18 cellular contexts compared by ENCODE assay signal in the genomic region with DNA sequence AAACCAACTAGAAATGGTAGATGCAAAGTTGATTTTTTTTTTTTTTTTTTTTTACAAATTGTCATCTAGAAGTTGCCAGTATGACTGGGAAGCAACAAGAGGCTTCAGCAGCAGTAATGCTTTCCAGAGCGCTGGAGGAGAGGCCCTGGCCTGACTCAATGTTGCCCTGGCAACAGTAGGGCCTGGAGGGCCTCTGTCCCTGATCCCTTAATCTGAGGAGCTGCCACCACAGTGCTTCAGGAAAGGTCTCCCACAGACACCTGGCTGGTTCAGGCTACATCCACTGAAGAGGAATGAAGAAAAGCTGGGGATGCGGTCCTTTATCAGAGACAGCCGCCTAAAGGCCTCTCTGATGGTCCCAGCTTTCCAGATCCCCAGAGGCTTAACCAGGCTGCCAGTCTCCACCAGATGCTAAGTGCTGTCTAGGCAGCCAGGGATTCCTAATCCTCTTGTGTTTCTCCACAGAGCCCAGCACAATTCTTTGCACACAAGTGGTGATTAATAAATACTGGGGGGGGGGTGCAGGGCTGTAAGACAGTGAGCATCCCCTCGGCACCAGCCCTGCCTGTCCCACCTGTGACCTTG. TPM values are rescaled to one million over a fixed set of nuclear protein-coding genes. Genes with fewer than 3 reads are reported as not detected.
A peak's percentile ranks its signal among the peaks of the same experiment; 100 is the strongest.
DNase-seq lines count a peak whose midpoint lies in the region; ATAC-seq, FAIRE-seq and TF ChIP-seq lines count a peak whose summit lies in the region.
"Had no signal": no experiment of that assay in that cellular context is flagged by ENCODE, and none has a peak within 500 bp of the region (broad histone marks: within the 10 kb centered on the region; RNA-seq: fewer than 3 reads in every experiment).

No MANE protein-coding gene starts in this region.

- TF ChIP-seq EP300 in K562 (IDR thresholded peaks at IDR 0.05; ENCODE audit: low read length): no peak
- TF ChIP-seq EP300 in HepG2 (IDR thresholded peaks at IDR 0.05; ENCODE audit: low read depth in 2 of 2, low read length in 2 of 2): no peak
- TF ChIP-seq EP300 in HepG2 (CRISPR knock-in tag; IDR thresholded peaks at IDR 0.05; ENCODE audit: borderline replicate concordance): no peak

- peaks cover 2% of the 10 kb centered on the region for H3K27me3 Mint-ChIP-seq in neural progenitor cell (ENCODE audit: insufficient read depth, low read depth)
- H3K27me3 Mint-ChIP-seq: IgD-negative memory B cell had no signal

- 61% methylated on average over 4 of the region's 4 CpGs for WGBS in K562 (ENCODE audit: insufficient coverage, low coverage, missing lambda C conversion rate)
- 91% methylated on average over 4 of the region's 4 CpGs for WGBS in HepG2 (ENCODE audit: low lambda C conversion rate)

- ATAC-seq in K562 (no peak), HepG2 (no peak)
- ATAC-seq: HCT116 had no signal

- no peaks in the 10 kb centered on the region for H3K9me1 ChIP-seq in K562 (ENCODE audit: control insufficient read depth, insufficient read depth, low read length)

- H3K79me2 ChIP-seq in K562 (ENCODE audit: control insufficient read depth, insufficient read depth, low read length) (no peaks in the 10 kb centered on the region), neural progenitor cell (ENCODE audit: low read depth) (no peaks in the 10 kb centered on the region), HepG2 (ENCODE audit: insufficient read depth, low read length) (no peaks in the 10 kb centered on the region)

- FAIRE-seq in D721Med (lab: Jason Lieb, UNC): peak; percentile 69
- no peak for FAIRE-seq in K562 (lab: Jason Lieb, UNC)
- FAIRE-seq in HepG2 (lab: Jason Lieb, UNC): no peak
- FAIRE-seq: GM19239, RCC 7860 had no signal

- no peak overlapping the region for H3K4me3 ChIP-seq in K562
- H3K4me3 ChIP-seq in neural progenitor cell: no peak overlapping the region
- H3K4me3 ChIP-seq in HepG2 (replicated peaks in 1 of 3; ENCODE audit: insufficient read depth in 1 of 3, low read depth in 2 of 3, low read length in 3 of 3): no peak overlapping the region

- H3K36me3 ChIP-seq in K562 (ENCODE audit: control insufficient read depth, insufficient read depth, low read length) (peaks cover 12% of the 10 kb centered on the region; the same call in 1 of the 3 replicates), neural progenitor cell (no peaks in the 10 kb centered on the region), HepG2 (replicated peaks in 1 of 2; ENCODE audit: control insufficient read depth in 1 of 2, insufficient read depth in 2 of 2, low read length in 2 of 2) (peaks cover 5 to 6% of the 10 kb centered on the region in 2 experiments; a peak in 2 of 5 replicates)

- H3K27ac ChIP-seq in K562 (ENCODE audit: extremely low read depth, low read depth, low read length) (no peak overlapping the region), neural progenitor cell (no peak overlapping the region), HepG2 (ENCODE audit: extremely low read length, insufficient read depth, low read length) (no peak overlapping the region)
- H3K27ac ChIP-seq: C4-2B had no signal

- no peak overlapping the region for H3K4me3 Mint-ChIP-seq in neural progenitor cell

- H3K36me3 Mint-ChIP-seq in neural progenitor cell: peaks cover 19% of the 10 kb centered on the region
- H3K36me3 Mint-ChIP-seq: IgD-negative memory B cell had no signal

- H3K27me3 ChIP-seq in K562 (ENCODE audit: control insufficient read depth in 2 of 2, insufficient read depth in 2 of 2, low read length in 2 of 2) (no peaks in the 10 kb centered on the region), neural progenitor cell (peaks cover 8% of the 10 kb centered on the region), HepG2 (ENCODE audit: control insufficient read depth in 1 of 2, insufficient read depth in 2 of 2, low read length in 2 of 2) (no peaks in the 10 kb centered on the region)

- no peak for TF ChIP-seq POLR2A in K562 (conservative IDR thresholded peaks at IDR 0.05)
- TF ChIP-seq POLR2A in HepG2 (IDR thresholded peaks at IDR 0.05; ENCODE audit: insufficient read depth in 1 of 2, low read depth in 2 of 2, low read length in 2 of 2): no peak

- in situ Hi-C loops in K562 (cut with MboI) (no loop called here), HepG2 (cut with HindIII; ENCODE audit: extremely low pct_ligation_motif_present, low pct_unique_long_range_greater_than_20kb) (no loop called here)

- no peak overlapping the region for H2AFZ ChIP-seq in K562 (ENCODE audit: low read depth, low read length)
- H2AFZ ChIP-seq in neural progenitor cell (replicated peaks): no peak overlapping the region
- H2AFZ ChIP-seq in HepG2 (ENCODE audit: low read length): no peak overlapping the region

- TF ChIP-seq CTCF in D721Med (IDR thresholded peaks at IDR 0.05; ENCODE audit: insufficient read depth, missing control alignments): no peak
- TF ChIP-seq CTCF in K562 (IDR thresholded peaks at IDR 0.05 in 2 of 3, conservative IDR thresholded peaks at IDR 0.05 in 1 of 3; ENCODE audit: insufficient read depth in 2 of 3, low read depth in 1 of 3, low read length in 3 of 3): no peak
- TF ChIP-seq CTCF in neural progenitor cell (IDR thresholded peaks at IDR 0.05): no peak
- no peak for TF ChIP-seq CTCF in HepG2 (CRISPR knock-in tag; IDR thresholded peaks at IDR 0.05)

- H3K4me1 Mint-ChIP-seq in neural progenitor cell: peaks cover 17% of the 10 kb centered on the region

- no peak overlapping the region for H3K27ac Mint-ChIP-seq in neural progenitor cell
- H3K27ac Mint-ChIP-seq: IgD-negative memory B cell had no signal

- H3F3A ChIP-seq in neural progenitor cell (ENCODE audit: low read depth): peaks cover 26% of the 10 kb centered on the region

- H3K9ac ChIP-seq in K562 (ENCODE audit: insufficient read depth in 1 of 2, low read depth in 2 of 2, low read length in 2 of 2) (peak overlapping the region in 1 of 2 experiments; percentile 37; a peak in 1 of 4 replicates), neural progenitor cell (no peak overlapping the region), HepG2 (ENCODE audit: insufficient read depth, low read depth, low read length) (no peak overlapping the region)

- CTCF ChIA-PET in K562 (lab: Yijun Ruan, JAX; ENCODE audit: low intra/inter-chr PET ratio): no interaction called here
- CTCF ChIA-PET in HepG2 (lab: Yijun Ruan, JAX; ENCODE audit: low intra/inter-chr PET ratio, low total read pairs): no interaction called here

- BruUV-seq in K562 (replicated peaks; lab: Mats Ljungman, UMichigan): no TSS peak
- BruUV-seq in HepG2 (replicated peaks; lab: Mats Ljungman, UMichigan): no TSS peak

- H3K9me3 ChIP-seq in K562 (replicated peaks; ENCODE audit: control insufficient read depth, insufficient read depth, low read depth, low read length) (no peaks in the 10 kb centered on the region), neural progenitor cell (ENCODE audit: low read depth) (no peaks in the 10 kb centered on the region), HepG2 (ENCODE audit: low read length) (no peaks in the 10 kb centered on the region)

- H3K9me3 Mint-ChIP-seq in neural progenitor cell: no peaks in the 10 kb centered on the region
- H3K9me3 Mint-ChIP-seq: IgD-negative memory B cell had no signal

- TF ChIP-seq RAD21 in K562 (CRISPR knock-in tag; conservative IDR thresholded peaks at IDR 0.05 in 1 of 2, IDR thresholded peaks at IDR 0.05 in 1 of 2): no peak
- no peak for TF ChIP-seq RAD21 in HepG2 (CRISPR knock-in tag; IDR thresholded peaks at IDR 0.05)

- POLR2A ChIA-PET in K562 (lab: Yijun Ruan, JAX): interaction anchor here (1.0 to 1.2 kb wide), 2 partner anchors 66 to 280 kb away, joined by 3 to 5 read pairs; a partner anchor contains a TSS
- POLR2A ChIA-PET in HepG2 (lab: Yijun Ruan, JAX): no interaction called here

- intact Hi-C loops in K562 (cut with micrococcal nuclease): loop anchor here (10.0 kb wide), 1 partner anchor 198 kb away; no protein-coding TSS in a partner anchor
- intact Hi-C loops in HepG2 (cut with micrococcal nuclease; ENCODE audit: unreplicated experiment): no loop called here

- H4K20me1 ChIP-seq in K562 (replicated peaks; ENCODE audit: control insufficient read depth, insufficient read depth, low read length) (no peaks in the 10 kb centered on the region), neural progenitor cell (ENCODE audit: low read depth) (peaks cover 10% of the 10 kb centered on the region), HepG2 (ENCODE audit: insufficient read depth, low read length) (no peaks in the 10 kb centered on the region)

- H3K4me2 ChIP-seq in K562 (ENCODE audit: insufficient read depth, low read length) (no peak overlapping the region), neural progenitor cell (no peak overlapping the region), HepG2 (ENCODE audit: low read depth, low read length) (no peak overlapping the region)

- peak; percentile 37 for DNase-seq in D721Med (ENCODE audit: insufficient read length, low spot score)
- peak; percentile 7 for DNase-seq in NCI-H69 (lab: John Stamatoyannopoulos, UW)
- DNase-seq in K562 (ENCODE audit: extremely low read depth in 1 of 4, low spot score in 3 of 4): no peak
- peak; percentile 67 for DNase-seq in neural progenitor cell (ENCODE audit: low spot score)
- no peak for DNase-seq in effector CD8-positive, alpha-beta T cell (lab: John Stamatoyannopoulos, UW)
- no peak for DNase-seq in HepG2 (ENCODE audit: low spot score)
- DNase-seq in NK-92 treated with Interleukin-12 subunit alpha and Interleukin-12 subunit beta, amount 100 ng/mL, for 24 hours (lab: John Stamatoyannopoulos, UW): no peak
- DNase-seq: DMS79, GDM1, NCI-H1436, NCI-H2029 treated with DMSO at 0.1 percent for 48 hours, NCI-H345, SHP77 treated with DMSO at 0.1 percent for 48 hours had no signal

- peaks cover 0 to 14% of the 10 kb centered on the region in 2 experiments; a peak in 3 of 5 replicates for H3K4me1 ChIP-seq in K562 (replicated peaks in 1 of 2; ENCODE audit: control insufficient read depth in 2 of 2, insufficient read depth in 2 of 2, low read length in 2 of 2)
- H3K4me1 ChIP-seq in neural progenitor cell: peaks cover 3% of the 10 kb centered on the region
- H3K4me1 ChIP-seq in HepG2 (ENCODE audit: insufficient read depth, low read length): no peaks in the 10 kb centered on the region

RNA-seq across cellular contexts. Expression of a gene that starts 33.7 kb away (rescaled TPM):
- 5.2 and 9.7 TPM in 2 replicates for total RNA-seq in K562 (2011; cell fraction: chromatin; rRNA removed; ENCODE audit: low replicate concordance)
- total RNA-seq in K562 (2011; cell fraction: nucleolus; rRNA removed): 7.9 and 8.3 TPM in 2 replicates
- total RNA-seq in K562 (2011; cell fraction: nucleoplasm; rRNA removed): 4.2 and 6.0 TPM in 2 replicates
- 17.8 and 19.8 TPM in 2 replicates for total RNA-seq in K562 (2014; rRNA removed)
- 5.5 and 7.0 TPM in 2 replicates for total RNA-seq in K562 (2014; rRNA removed; fragmentation: Illumina TruSeq; extraction: Trizol)
- 9.0 and 10.6 TPM in 2 replicates for total RNA-seq in K562 (2015; rRNA removed; fragmentation: Illumina TruSeq; extraction: Trizol)
- total RNA-seq in K562 (2021): 29.3 and 32.6 TPM in 2 replicates
- polyA plus RNA-seq in K562 (2011; rRNA removed): 5.5 and 7.8 TPM in 2 replicates
- polyA plus RNA-seq in K562 (2011; cell fraction: cytosol; rRNA removed): 10.5 and 18.7 TPM in 2 replicates
- 5.7 and 8.6 TPM in 2 replicates for polyA plus RNA-seq in K562 (2011; cell fraction: nucleus; rRNA removed)
- 15.3 and 16.5 TPM in 2 replicates for polyA plus RNA-seq in K562 (2012)
- polyA plus RNA-seq in K562 (2014; fragmentation: Illumina TruSeq; extraction: Trizol): 17.5 and 18.8 TPM in 2 replicates
- polyA plus RNA-seq in K562 (2014; fragmentation: Nextera tagmentation; extraction: Ambion mirVana): under 1 TPM; 0.11 to 0.13 TPM
- polyA plus RNA-seq in K562 (2014; rRNA removed): 15.0 and 17.5 TPM in 2 replicates
- 7.3 and 9.3 TPM in 2 replicates for polyA minus RNA-seq in K562 (2011; rRNA and poly(A)+ RNA removed)
- 12.0 and 21.2 TPM in 2 replicates for polyA minus RNA-seq in K562 (2011; cell fraction: cytosol; rRNA and poly(A)+ RNA removed)
- polyA minus RNA-seq in K562 (2011; cell fraction: nucleus; rRNA and poly(A)+ RNA removed): 5.3 and 6.0 TPM in 2 replicates
- 6.6 and 11.7 TPM in 2 replicates for total RNA-seq in neural progenitor cell (ENCODE audit: low replicate concordance)
- total RNA-seq in HepG2 (2016; rRNA removed; fragmentation: Illumina TruSeq; extraction: Trizol): 4.4 and 6.0 TPM in 2 replicates
- 1.1 and 1.2 TPM in 2 replicates for total RNA-seq in HepG2 (2016; cell fraction: cytosol; rRNA removed; fragmentation: Illumina TruSeq; extraction: Trizol; ENCODE audit: low read depth)
- total RNA-seq in HepG2 (2016; cell fraction: insoluble cytoplasmic fraction; rRNA removed; fragmentation: Illumina TruSeq; extraction: Trizol): 3.5 and 5.9 TPM in 2 replicates
- 4.0 and 4.1 TPM in 2 replicates for total RNA-seq in HepG2 (2016; cell fraction: membrane; rRNA removed; fragmentation: Illumina TruSeq; extraction: Trizol)
- 3.7 and 3.9 TPM in 2 replicates for total RNA-seq in HepG2 (2016; cell fraction: nucleus; rRNA removed; fragmentation: Illumina TruSeq; extraction: Trizol)
- 3.8 and 4.8 TPM in 2 replicates for polyA plus RNA-seq in HepG2 (2011; rRNA removed)
- polyA plus RNA-seq in HepG2 (2011; cell fraction: cytosol; rRNA removed): 3.9 and 5.3 TPM in 2 replicates
- 3.7 and 3.8 TPM in 2 replicates for polyA plus RNA-seq in HepG2 (2011; cell fraction: nucleus; rRNA removed)
- polyA plus RNA-seq in HepG2 (2012): 3.7 and 4.3 TPM in 2 replicates
- 0.96 and 1.2 TPM in 2 replicates for polyA plus RNA-seq in HepG2 (2016; cell fraction: cytosol; fragmentation: Illumina TruSeq; extraction: Trizol; ENCODE audit: low read depth)
- 7.4 and 9.5 TPM in 2 replicates for polyA plus RNA-seq in HepG2 (2016; cell fraction: insoluble cytoplasmic fraction; fragmentation: Illumina TruSeq; extraction: Trizol; ENCODE audit: low read depth)
- 3.4 and 3.5 TPM in 2 replicates for polyA plus RNA-seq in HepG2 (2016; cell fraction: membrane; fragmentation: Illumina TruSeq; extraction: Trizol; ENCODE audit: low read depth)
- 7.3 and 8.5 TPM in 2 replicates for polyA plus RNA-seq in HepG2 (2016; cell fraction: nucleus; fragmentation: Illumina TruSeq; extraction: Trizol; ENCODE audit: insufficient read depth, low read depth)
- 5.7 and 8.2 TPM in 2 replicates for polyA minus RNA-seq in HepG2 (2011; rRNA and poly(A)+ RNA removed; ENCODE audit: low replicate concordance)
- 5.0 and 5.4 TPM in 2 replicates for polyA minus RNA-seq in HepG2 (2011; cell fraction: cytosol; rRNA and poly(A)+ RNA removed)
- 3.2 and 3.7 TPM in 2 replicates for polyA minus RNA-seq in HepG2 (2011; cell fraction: nucleus; rRNA and poly(A)+ RNA removed)

Comparison
In these comparisons a context has a peak if more than half of its experiments do, and no peak if none do; other contexts are left out.
1. DNase-seq: peak in D721Med (single experiment), NCI-H69 (single experiment) and neural progenitor cell (single experiment); none in K562 (0 of 4), effector CD8-positive, alpha-beta T cell (single experiment), HepG2 (single experiment) and NK-92 treated with Interleukin-12 subunit alpha and Interleukin-12 subunit beta, amount 100 ng/mL, for 24 hours (single experiment).